In the genomic region with DNA sequence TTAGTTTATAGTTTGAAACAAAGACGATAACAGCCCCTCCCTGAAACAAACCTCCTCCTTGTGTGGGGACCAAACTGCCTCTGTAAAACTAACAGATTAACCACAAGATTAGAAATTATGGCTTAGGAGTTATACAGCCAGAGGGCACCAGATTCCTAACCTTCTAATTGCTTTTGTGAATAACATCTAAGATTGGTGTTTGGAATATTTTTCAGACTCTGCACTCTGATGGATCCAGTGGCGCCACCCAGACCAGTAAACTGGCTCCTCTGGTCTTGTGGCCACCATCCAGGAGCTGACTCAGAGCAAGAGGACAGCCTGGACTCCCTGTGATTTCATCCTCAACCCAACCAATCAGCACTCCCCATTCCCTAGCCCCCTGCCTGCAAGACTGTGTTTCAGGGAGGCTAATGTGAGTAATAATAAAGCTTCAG, we compare ENCODE assay signal across 1 cellular context.
TF ChIP-seq lines count a peak whose summit lies in the region.

No MANE protein-coding gene starts in this region.

TF ChIP-seq in SK-N-SH, 30 proteins besides CTCF, POLR2A, EP300 and RAD21 (continued from another document):
- TF ChIP-seq, protein P1, sequence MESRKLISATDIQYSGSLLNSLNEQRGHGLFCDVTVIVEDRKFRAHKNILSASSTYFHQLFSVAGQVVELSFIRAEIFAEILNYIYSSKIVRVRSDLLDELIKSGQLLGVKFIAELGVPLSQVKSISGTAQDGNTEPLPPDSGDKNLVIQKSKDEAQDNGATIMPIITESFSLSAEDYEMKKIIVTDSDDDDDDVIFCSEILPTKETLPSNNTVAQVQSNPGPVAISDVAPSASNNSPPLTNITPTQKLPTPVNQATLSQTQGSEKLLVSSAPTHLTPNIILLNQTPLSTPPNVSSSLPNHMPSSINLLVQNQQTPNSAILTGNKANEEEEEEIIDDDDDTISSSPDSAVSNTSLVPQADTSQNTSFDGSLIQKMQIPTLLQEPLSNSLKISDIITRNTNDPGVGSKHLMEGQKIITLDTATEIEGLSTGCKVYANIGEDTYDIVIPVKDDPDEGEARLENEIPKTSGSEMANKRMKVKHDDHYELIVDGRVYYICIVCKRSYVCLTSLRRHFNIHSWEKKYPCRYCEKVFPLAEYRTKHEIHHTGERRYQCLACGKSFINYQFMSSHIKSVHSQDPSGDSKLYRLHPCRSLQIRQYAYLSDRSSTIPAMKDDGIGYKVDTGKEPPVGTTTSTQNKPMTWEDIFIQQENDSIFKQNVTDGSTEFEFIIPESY (IDR thresholded peaks at IDR 0.05; ENCODE audit: borderline replicate concordance, low read depth) = no peak
- no peak for TF ChIP-seq ELF1 (IDR thresholded peaks at IDR 0.05)
- TF ChIP-seq NRF1 (IDR thresholded peaks at IDR 0.05; ENCODE audit: low read depth, low read length) = no peak
- TF ChIP-seq NFIC (IDR thresholded peaks at IDR 0.05; ENCODE audit: borderline replicate concordance) = peak; percentile 67
- TF ChIP-seq, protein P2, sequence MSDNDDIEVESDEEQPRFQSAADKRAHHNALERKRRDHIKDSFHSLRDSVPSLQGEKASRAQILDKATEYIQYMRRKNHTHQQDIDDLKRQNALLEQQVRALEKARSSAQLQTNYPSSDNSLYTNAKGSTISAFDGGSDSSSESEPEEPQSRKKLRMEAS (IDR thresholded peaks at IDR 0.05; ENCODE audit: low read depth) = no peak
- TF ChIP-seq EZH2phosphoT487 (IDR thresholded peaks at IDR 0.05; ENCODE audit: borderline replicate concordance, low read depth) = no peak
- no peak for TF ChIP-seq RFX5 (IDR thresholded peaks at IDR 0.05; ENCODE audit: low read length)
- TF ChIP-seq MXI1 (IDR thresholded peaks at IDR 0.05; ENCODE audit: low read depth, low read length) = no peak
- TF ChIP-seq TAF1 (IDR thresholded peaks at IDR 0.05; ENCODE audit: borderline replicate concordance, low read depth, low read length) = no peak
- TF ChIP-seq JUND (IDR thresholded peaks at IDR 0.05) = peak; percentile 45
- TF ChIP-seq FOSL2 (IDR thresholded peaks at IDR 0.05; ENCODE audit: borderline replicate concordance, low read depth) = peak; percentile 28; the same call in 1 of the 2 replicates
- TF ChIP-seq, protein P3, sequence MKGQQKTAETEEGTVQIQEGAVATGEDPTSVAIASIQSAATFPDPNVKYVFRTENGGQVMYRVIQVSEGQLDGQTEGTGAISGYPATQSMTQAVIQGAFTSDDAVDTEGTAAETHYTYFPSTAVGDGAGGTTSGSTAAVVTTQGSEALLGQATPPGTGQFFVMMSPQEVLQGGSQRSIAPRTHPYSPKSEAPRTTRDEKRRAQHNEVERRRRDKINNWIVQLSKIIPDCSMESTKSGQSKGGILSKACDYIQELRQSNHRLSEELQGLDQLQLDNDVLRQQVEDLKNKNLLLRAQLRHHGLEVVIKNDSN (IDR thresholded peaks at IDR 0.05; ENCODE audit: borderline replicate concordance, low read depth) = no peak
- TF ChIP-seq TCF12 (IDR thresholded peaks at IDR 0.05) = peak; percentile 54
- TF ChIP-seq, protein P4, sequence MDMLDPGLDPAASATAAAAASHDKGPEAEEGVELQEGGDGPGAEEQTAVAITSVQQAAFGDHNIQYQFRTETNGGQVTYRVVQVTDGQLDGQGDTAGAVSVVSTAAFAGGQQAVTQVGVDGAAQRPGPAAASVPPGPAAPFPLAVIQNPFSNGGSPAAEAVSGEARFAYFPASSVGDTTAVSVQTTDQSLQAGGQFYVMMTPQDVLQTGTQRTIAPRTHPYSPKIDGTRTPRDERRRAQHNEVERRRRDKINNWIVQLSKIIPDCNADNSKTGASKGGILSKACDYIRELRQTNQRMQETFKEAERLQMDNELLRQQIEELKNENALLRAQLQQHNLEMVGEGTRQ (IDR thresholded peaks at IDR 0.05; ENCODE audit: borderline replicate concordance, low read depth, low read length) = no peak
- TF ChIP-seq SIN3A (IDR thresholded peaks at IDR 0.05; ENCODE audit: borderline replicate concordance, low read depth, low read length) = no peak
- no peak for TF ChIP-seq FOXJ3 (CRISPR knock-in tag; IDR thresholded peaks at IDR 0.05)
- no peak for TF ChIP-seq GABPA (IDR thresholded peaks at IDR 0.05; ENCODE audit: low read depth)
- no peak for TF ChIP-seq POLR2AphosphoS5 (IDR thresholded peaks at IDR 0.05; ENCODE audit: low read depth, low read length)
- TF ChIP-seq FOXM1 (IDR thresholded peaks at IDR 0.05; ENCODE audit: low read depth) = 0 out of 2 replicates have a peak, but pooled peaks have one; percentile 18
- TF ChIP-seq CHD2 (IDR thresholded peaks at IDR 0.05; ENCODE audit: low read length, partially characterized antibody) = no peak
- no peak for TF ChIP-seq MEF2A (IDR thresholded peaks at IDR 0.05; ENCODE audit: borderline replicate concordance, low read depth)
- TF ChIP-seq SMC3 (IDR thresholded peaks at IDR 0.05; ENCODE audit: low read depth, low read length) = no peak
- TF ChIP-seq, protein P5, sequence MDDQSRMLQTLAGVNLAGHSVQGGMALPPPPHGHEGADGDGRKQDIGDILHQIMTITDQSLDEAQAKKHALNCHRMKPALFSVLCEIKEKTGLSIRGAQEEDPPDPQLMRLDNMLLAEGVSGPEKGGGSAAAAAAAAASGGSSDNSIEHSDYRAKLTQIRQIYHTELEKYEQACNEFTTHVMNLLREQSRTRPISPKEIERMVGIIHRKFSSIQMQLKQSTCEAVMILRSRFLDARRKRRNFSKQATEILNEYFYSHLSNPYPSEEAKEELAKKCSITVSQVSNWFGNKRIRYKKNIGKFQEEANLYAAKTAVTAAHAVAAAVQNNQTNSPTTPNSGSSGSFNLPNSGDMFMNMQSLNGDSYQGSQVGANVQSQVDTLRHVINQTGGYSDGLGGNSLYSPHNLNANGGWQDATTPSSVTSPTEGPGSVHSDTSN (IDR thresholded peaks at IDR 0.05) = peak; percentile 37
